22 cellular contexts compared by ENCODE assay signal in genomic region chr9:111237447-111237846, GRCh38.
"Had no signal": no experiment of that assay in that cellular context is flagged by ENCODE, and none has a peak within 500 bp of the region (broad histone marks: within the 10 kb centered on the region; RNA-seq: fewer than 3 reads in every experiment).

No MANE protein-coding gene starts in this region.

- H3K4me1 ChIP-seq: breast epithelium had no signal

- ATAC-seq: activated CD8-positive, alpha-beta memory T cell treated with anti-CD3 and anti-CD28 coated beads, Interleukin-2, amount 10 ng/mL, durations not matched to agents 7 days and 5 days; PC-3; T-helper 17 cell had no signal

- H3K27me3 ChIP-seq: breast epithelium, MG63 had no signal

- DNase-seq: activated B cell treated with CpG ODN at 0.5 μM for 24 hours; activated CD4-positive, alpha-beta T cell treated with anti-CD3 and anti-CD28 coated beads for 1 hour; activated CD4-positive, alpha-beta T cell treated with anti-CD3 and anti-CD28 coated beads, Interleukin-2, amount 10 ng/mL, durations not matched to agents 24 days and 14 days; activated CD4-positive, alpha-beta T cell treated with anti-CD3 and anti-CD28 coated beads, Interleukin-2, amount 50 U/mL, for 48 hours; activated CD8-positive, alpha-beta memory T cell treated with anti-CD3 and anti-CD28 coated beads, Interleukin-2, amount 10 ng/mL, durations not matched to agents 7 days and 5 days; activated effector memory CD4-positive, alpha-beta T cell treated with Interleukin-2 at 50 U/mL for 16 hours; activated naive CD4-positive, alpha-beta T cell; activated T-cell treated with anti-CD3 and anti-CD28 coated beads, Interleukin-2, amount 50 U/mL, for 24 hours; aorta; caudate nucleus; MG63; NCI-H1105; NCI-H1436; NCI-H1694 treated with DMSO at 0.1 percent for 48 hours; NCI-H2081; NCI-H510A treated with DMSO at 0.1 percent for 48 hours; NCI-H69; SHP77 treated with DMSO at 0.1 percent for 48 hours; T-helper 17 cell; T-helper 9 cell had no signal

- H3K36me3 ChIP-seq: breast epithelium, MG63 had no signal

- H3K9me3 ChIP-seq: breast epithelium, MG63 had no signal

- H3K27ac ChIP-seq: breast epithelium had no signal

- H3K4me3 ChIP-seq: breast epithelium, MG63 had no signal
